9 cellular contexts compared by ENCODE assay signal in genomic region chr2:219298759-219299371, GRCh38. TPM values are rescaled to one million over a fixed set of nuclear protein-coding genes. Genes with fewer than 3 reads are reported as not detected.
A peak's percentile ranks its signal among the peaks of the same experiment; 100 is the strongest.
DNase-seq lines count a peak whose midpoint lies in the region; ATAC-seq and TF ChIP-seq lines count a peak whose summit lies in the region.
"Had no signal": no experiment of that assay in that cellular context is flagged by ENCODE, and none has a peak within 500 bp of the region (broad histone marks: within the 10 kb centered on the region; RNA-seq: fewer than 3 reads in every experiment).

No MANE protein-coding gene starts in this region.

- H3K4me3 Mint-ChIP-seq in GM23338, result peak overlapping the region; percentile 42; the same call in 1 of the 3 replicates
- peak overlapping the region; percentile 58 for H3K4me3 Mint-ChIP-seq in activated naive CD8-positive, alpha-beta T cell treated with anti-CD3 and anti-CD28 coated beads, Interleukin-2, amount 10 ng/mL, durations not matched to agents 7 days and 5 days

- no peaks in the 10 kb centered on the region; the same call in 1 of the 3 replicates for H3K9me3 Mint-ChIP-seq in GM23338
- no peaks in the 10 kb centered on the region for H3K9me3 Mint-ChIP-seq in activated naive CD8-positive, alpha-beta T cell treated with anti-CD3 and anti-CD28 coated beads, Interleukin-2, amount 10 ng/mL, durations not matched to agents 7 days and 5 days

- peaks cover 12% of the 10 kb centered on the region for H3K4me1 Mint-ChIP-seq in GM23338
- peaks cover 23% of the 10 kb centered on the region for H3K4me1 Mint-ChIP-seq in activated naive CD8-positive, alpha-beta T cell treated with anti-CD3 and anti-CD28 coated beads, Interleukin-2, amount 10 ng/mL, durations not matched to agents 7 days and 5 days

- H3K4me1 ChIP-seq in GM23338 (ENCODE audit: insufficient read depth) (peaks cover 9% of the 10 kb centered on the region), prostate gland (replicated peaks) (no peaks in the 10 kb centered on the region), aorta (ENCODE audit: control insufficient read depth in 1 of 2, insufficient read depth in 2 of 2, low read length in 2 of 2) (no peaks in the 10 kb centered on the region)

- H3K9ac ChIP-seq in SU-DHL-6 (ENCODE audit: low read length), result no peak overlapping the region

- H3K27ac ChIP-seq in GM23338 (ENCODE audit: low read depth) (no peak overlapping the region), SU-DHL-6 (ENCODE audit: low read depth, low read length) (no peak overlapping the region), prostate gland (no peak overlapping the region), aorta (ENCODE audit: low read depth in 1 of 2, low read length in 2 of 2) (no peak overlapping the region)

- H3F3A ChIP-seq in GM23338 (replicated peaks; ENCODE audit: low read depth) (peaks cover 5% of the 10 kb centered on the region; the same call in 1 of the 2 replicates), SU-DHL-6 (ENCODE audit: insufficient read depth) (no peaks in the 10 kb centered on the region)

- peak; percentile 86 to 97 for TF ChIP-seq CTCF in GM23338 (conservative IDR thresholded peaks at IDR 0.05; ENCODE audit: low read depth in 2 of 2)
- TF ChIP-seq CTCF in SU-DHL-6 (IDR thresholded peaks at IDR 0.05; ENCODE audit: insufficient read depth, low read length, poor library complexity, severe bottlenecking), result peak; percentile 84
- TF ChIP-seq CTCF in prostate gland (IDR thresholded peaks at IDR 0.05), result peak; percentile 98 to 99 (median 99)

- intact Hi-C loops in cardiac septum (cut with DNase I) (loop anchor here (5.0 kb wide), 1 partner anchor 72 kb away; the partner anchor contains the start of genes ANKZF1 and ATG9A), prostate gland (cut with DNase I) (loop anchor here (10.0 kb wide), 2 partner anchors 84 to 236 kb away; partner anchors contain the start of gene ABCB6), aorta (cut with DNase I) (loop anchor here (2.0 to 5.0 kb wide), 2 partner anchors 68 to 127 kb away; partner anchors contain the start of gene SLC23A3 (in 1 of the 2))

- peaks cover 32% of the 10 kb centered on the region for H3K27me3 Mint-ChIP-seq in GM23338 (ENCODE audit: insufficient read depth, low read depth, poor library complexity)
- H3K27me3 Mint-ChIP-seq in activated naive CD8-positive, alpha-beta T cell treated with anti-CD3 and anti-CD28 coated beads, Interleukin-2, amount 10 ng/mL, durations not matched to agents 7 days and 5 days, result peaks cover 21% of the 10 kb centered on the region

- H3K27me3 ChIP-seq in GM23338 (ENCODE audit: insufficient read depth), result peaks cover 12% of the 10 kb centered on the region
- no peaks in the 10 kb centered on the region for H3K27me3 ChIP-seq in SU-DHL-6 (ENCODE audit: low read length)
- peaks cover 2% of the 10 kb centered on the region for H3K27me3 ChIP-seq in prostate gland (replicated peaks; ENCODE audit: insufficient read depth)
- no peaks in the 10 kb centered on the region for H3K27me3 ChIP-seq in aorta (ENCODE audit: control insufficient read depth in 1 of 2, insufficient read depth in 2 of 2, low read length in 1 of 2)

- H3K27ac Mint-ChIP-seq in GM23338, result no peak overlapping the region
- no peak overlapping the region for H3K27ac Mint-ChIP-seq in activated naive CD8-positive, alpha-beta T cell treated with anti-CD3 and anti-CD28 coated beads, Interleukin-2, amount 10 ng/mL, durations not matched to agents 7 days and 5 days

- no peaks in the 10 kb centered on the region for H3K9me2 ChIP-seq in GM23338 (ENCODE audit: insufficient read depth)
- H3K9me2 ChIP-seq in SU-DHL-6 (replicated peaks; ENCODE audit: insufficient read depth, low read length), result no peaks in the 10 kb centered on the region

- POLR2A ChIA-PET in activated naive CD8-positive, alpha-beta T cell treated with anti-CD3 and anti-CD28 coated beads, Interleukin-2, amount 10 ng/mL, durations not matched to agents 7 days and 5 days (lab: Charles Lee), result interaction anchor here (1.1 kb wide), 1 partner anchor 70 kb away, joined by 3 read pairs; the partner anchor contains the start of genes ANKZF1 and ATG9A

- H3K36me3 ChIP-seq in GM23338 (ENCODE audit: insufficient read depth) (no peaks in the 10 kb centered on the region), SU-DHL-6 (ENCODE audit: low read length) (no peaks in the 10 kb centered on the region), prostate gland (no peaks in the 10 kb centered on the region), aorta (ENCODE audit: control insufficient read depth in 1 of 2, insufficient read depth in 2 of 2, low read length in 1 of 2) (no peaks in the 10 kb centered on the region)

- H3K9me3 ChIP-seq in SU-DHL-6 (ENCODE audit: insufficient read depth, low read length) (no peaks in the 10 kb centered on the region), prostate gland (no peaks in the 10 kb centered on the region), aorta (ENCODE audit: control insufficient read depth, low read length) (no peaks in the 10 kb centered on the region)

- H3K4me2 ChIP-seq in GM23338 (peak overlapping the region; percentile 64), SU-DHL-6 (ENCODE audit: low read depth, low read length, poor library complexity, severe bottlenecking) (no peak overlapping the region)

- DNase-seq in DMS153 (lab: John Stamatoyannopoulos, UW) (peak; percentile 46), GM23338 (ENCODE audit: low spot score) (peak; percentile 87), NCI-H1092 (lab: John Stamatoyannopoulos, UW) (peak; percentile 28), cardiac septum (ENCODE audit: low spot score) (peak; percentile 93), prostate gland (ENCODE audit: low spot score) (peak; percentile 85), aorta (peak; percentile 90 to 96)
- peak; percentile 90 for DNase-seq in activated naive CD8-positive, alpha-beta T cell treated with anti-CD3 and anti-CD28 coated beads, Interleukin-2, amount 10 ng/mL, durations not matched to agents 7 days and 5 days

- no peak for TF ChIP-seq POLR2A in prostate gland (IDR thresholded peaks at IDR 0.05)

- H2AFZ ChIP-seq in GM23338, result peak overlapping the region; percentile 96
- no peak overlapping the region for H2AFZ ChIP-seq in SU-DHL-6 (ENCODE audit: low read depth, low read length, severe bottlenecking)

- peak; percentile 60 for ATAC-seq in GM23338
- peak; percentile 54 for ATAC-seq in activated naive CD8-positive, alpha-beta T cell treated with anti-CD3 and anti-CD28 coated beads, Interleukin-2, amount 10 ng/mL, durations not matched to agents 7 days and 5 days (ENCODE audit: low read depth)
- peak; percentile 86 for ATAC-seq in aorta (ENCODE audit: low FRiP score)

- H4K20me1 ChIP-seq in GM23338 (replicated peaks; ENCODE audit: insufficient read depth), result no peaks in the 10 kb centered on the region
- H4K20me1 ChIP-seq in SU-DHL-6 (ENCODE audit: low read depth, low read length), result no peaks in the 10 kb centered on the region

- H3K79me2 ChIP-seq in GM23338 (replicated peaks; ENCODE audit: insufficient read depth) (no peaks in the 10 kb centered on the region), SU-DHL-6 (ENCODE audit: insufficient read depth, low read length) (no peaks in the 10 kb centered on the region)

- no peaks in the 10 kb centered on the region; the same call in 2 of the 3 replicates for H3K36me3 Mint-ChIP-seq in GM23338 (ENCODE audit: low read depth)
- no peaks in the 10 kb centered on the region for H3K36me3 Mint-ChIP-seq in activated naive CD8-positive, alpha-beta T cell treated with anti-CD3 and anti-CD28 coated beads, Interleukin-2, amount 10 ng/mL, durations not matched to agents 7 days and 5 days

- peak overlapping the region; percentile 27; the same call in 1 of the 2 replicates for H3K4me3 ChIP-seq in GM23338
- no peak overlapping the region for H3K4me3 ChIP-seq in SU-DHL-6 (ENCODE audit: insufficient read depth, low read length, poor library complexity, severe bottlenecking)
- H3K4me3 ChIP-seq in prostate gland, result no peak overlapping the region
- H3K4me3 ChIP-seq in aorta (ENCODE audit: low read length in 2 of 2), result no peak overlapping the region

- 21% methylated on average over 15 of the region's 15 CpGs for WGBS in prostate gland
- 20 to 21% methylated on average over 15 of the region's 15 CpGs for WGBS in aorta, 2 donors

RNA-seq across cellular contexts. Expression of gene PTPRN, which starts 10.3 kb away (rescaled TPM):
- total RNA-seq in GM23338 (2014; rRNA removed; shearing (Covaris generic)), result 18.8 and 22.1 TPM in 2 replicates
- 4.8 and 5.1 TPM in 2 replicates for polyA plus RNA-seq in GM23338 (2016; fragmentation: Nextera tagmentation; extraction: Ambion mirVana)
- not detected for total RNA-seq in activated naive CD8-positive, alpha-beta T cell treated with anti-CD3 and anti-CD28 coated beads, Interleukin-2, amount 10 ng/mL, durations not matched to agents 7 days and 5 days
- 0.97 TPM for total RNA-seq in cardiac septum
- 1 to 10 TPM in 1 of 2 donors, under 1 TPM in 1; 0.09 to 6.6 TPM for total RNA-seq in prostate gland
- under 1 TPM in 1 of 2 donors, not detected in 1; 0.39 TPM for total RNA-seq in aorta
- not detected for polyA plus RNA-seq in aorta
- total RNA-seq: dermis microvascular lymphatic vessel endothelial cell had no signal

RNA-seq across cellular contexts. Expression of gene DNAJB2, which starts 19.7 kb away (rescaled TPM):
- total RNA-seq in GM23338 (2014; rRNA removed; shearing (Covaris generic)), result 25.5 and 25.9 TPM in 2 replicates
- polyA plus RNA-seq in GM23338 (2016; fragmentation: Nextera tagmentation; extraction: Ambion mirVana) (6.4 and 9.0 TPM in 2 replicates), aorta (10 to 100 TPM; 45.0 to 58.6 TPM)
- total RNA-seq in activated naive CD8-positive, alpha-beta T cell treated with anti-CD3 and anti-CD28 coated beads, Interleukin-2, amount 10 ng/mL, durations not matched to agents 7 days and 5 days, result 10 to 100 TPM; 65.9 to 67.5 TPM
- total RNA-seq in cardiac septum (78.0 TPM), prostate gland (100 to 1,000 TPM; 155 to 163 TPM), aorta (10 to 100 TPM; 54.4 to 54.7 TPM)

RNA-seq across cellular contexts. Expression of gene RESP18, which starts 33.7 kb away (rescaled TPM):
- total RNA-seq in GM23338 (2014; rRNA removed; shearing (Covaris generic)), result not detected in 2 replicates
- polyA plus RNA-seq in GM23338 (2016; fragmentation: Nextera tagmentation; extraction: Ambion mirVana) (not detected in 2 replicates), aorta (not detected)
- not detected for total RNA-seq in activated naive CD8-positive, alpha-beta T cell treated with anti-CD3 and anti-CD28 coated beads, Interleukin-2, amount 10 ng/mL, durations not matched to agents 7 days and 5 days
- total RNA-seq in cardiac septum (not detected), prostate gland (not detected), aorta (not detected)
- total RNA-seq: dermis microvascular lymphatic vessel endothelial cell had no signal

RNA-seq across cellular contexts. Expression of gene TUBA4A, which starts 45.1 kb away (rescaled TPM):
- total RNA-seq in GM23338 (2014; rRNA removed; shearing (Covaris generic)), result 77.7 and 89.6 TPM in 2 replicates
- polyA plus RNA-seq in GM23338 (2016; fragmentation: Nextera tagmentation; extraction: Ambion mirVana), result 43.3 and 44.3 TPM in 2 replicates
- 100 to 1,000 TPM; 237 to 266 TPM for total RNA-seq in activated naive CD8-positive, alpha-beta T cell treated with anti-CD3 and anti-CD28 coated beads, Interleukin-2, amount 10 ng/mL, durations not matched to agents 7 days and 5 days
- 164 TPM for total RNA-seq in cardiac septum
- total RNA-seq in prostate gland, result 10 to 100 TPM; 43.5 to 51.2 TPM
- 10 to 100 TPM; 44.3 to 59.2 TPM for total RNA-seq in aorta
- 10 to 100 TPM; 20.3 to 48.3 TPM for polyA plus RNA-seq in aorta

RNA-seq across cellular contexts. Expression of gene TUBA4B, which starts 45.8 kb away (rescaled TPM):
- 0.14 TPM in 1 of 2 replicates, not detected in the other for total RNA-seq in GM23338 (2014; rRNA removed; shearing (Covaris generic))
- 0.17 TPM in 1 of 2 replicates, not detected in the other for polyA plus RNA-seq in GM23338 (2016; fragmentation: Nextera tagmentation; extraction: Ambion mirVana)
- not detected for total RNA-seq in activated naive CD8-positive, alpha-beta T cell treated with anti-CD3 and anti-CD28 coated beads, Interleukin-2, amount 10 ng/mL, durations not matched to agents 7 days and 5 days
- total RNA-seq in cardiac septum, result not detected
- total RNA-seq in prostate gland, result not detected
- not detected for total RNA-seq in aorta
- polyA plus RNA-seq in aorta, result under 1 TPM in 1 of 2 donors, not detected in 1; 0.28 TPM
- total RNA-seq: dermis microvascular lymphatic vessel endothelial cell had no signal

Comparison
In these comparisons a context has a peak if more than half of its experiments do, and no peak if none do; other contexts are left out.
1. DNase-seq: peak in every context shown above with its lines; median percentile 93 in cardiac septum; 93 in aorta; 90 in activated naive CD8-positive, alpha-beta T cell treated with anti-CD3 and anti-CD28 coated beads, Interleukin-2, amount 10 ng/mL, durations not matched to agents 7 days and 5 days; 87 in GM23338; 85 in prostate gland; 46 in DMS153; 28 in NCI-H1092.